ENCODE assay signal across 8 cellular contexts in genomic region chr7:76397409-76398183, GRCh38. TPM values are rescaled to one million over a fixed set of nuclear protein-coding genes. Genes with fewer than 3 reads are reported as not detected.
DNase-seq lines count a peak whose midpoint lies in the region; ATAC-seq, FAIRE-seq and TF ChIP-seq lines count a peak whose summit lies in the region.

No MANE protein-coding gene starts in this region.

- H3K27me3 Mint-ChIP-seq in CD4-positive, CD25-positive, alpha-beta regulatory T cell = peaks cover 6% of the 10 kb centered on the region

- H3K27ac Mint-ChIP-seq in CD4-positive, CD25-positive, alpha-beta regulatory T cell = peak overlapping the region in 1 of 3 donors; percentile 65

- H3K4me3 Mint-ChIP-seq in CD4-positive, CD25-positive, alpha-beta regulatory T cell = peak overlapping the region; percentile 74 to 86 (median 78)

- TF ChIP-seq POLR2A in tibial nerve (IDR thresholded peaks at IDR 0.05) = no peak

- no peak overlapping the region for H3K27ac ChIP-seq in CD4-positive, CD25-positive, alpha-beta regulatory T cell (ENCODE audit: insufficient read depth, low read length, poor library complexity, severe bottlenecking)
- H3K27ac ChIP-seq in trophoblast cell (ENCODE audit: low read depth, low read length) (no peak overlapping the region), tibial nerve (peak overlapping the region in 3 of 4 donors; percentile 3 to 42 (median 26))

- H3K4me2 ChIP-seq in trophoblast cell (ENCODE audit: low read length) = peak overlapping the region; percentile 40

- WGBS in trophoblast cell (ENCODE audit: extremely low coverage, insufficient coverage, insufficient read length) = no CpG with 5 or more reads among the region's 45 CpGs
- 29 to 57% methylated on average over 10 to 13 of the region's 45 CpGs for WGBS in tibial nerve, 2 donors

- peaks cover 24% of the 10 kb centered on the region for H3K4me1 ChIP-seq in CD4-positive, CD25-positive, alpha-beta regulatory T cell (ENCODE audit: control insufficient read depth, insufficient read depth, low read length, poor library complexity, severe bottlenecking)
- H3K4me1 ChIP-seq in trophoblast cell (ENCODE audit: control insufficient read depth in 1 of 2, insufficient read depth in 2 of 2, low read length in 2 of 2) = peaks cover 3 to 8% of the 10 kb centered on the region in 2 experiments
- H3K4me1 ChIP-seq in tibial nerve = peaks cover 0 to 25% (median 10%) of the 10 kb centered on the region in 4 donors

- no peak overlapping the region for H3K18ac ChIP-seq in trophoblast cell (ENCODE audit: low read length)

- no peak for FAIRE-seq in frontal cortex (lab: Jason Lieb, UNC)

- no peaks in the 10 kb centered on the region for H3K36me3 ChIP-seq in CD4-positive, CD25-positive, alpha-beta regulatory T cell (ENCODE audit: control insufficient read depth, insufficient read depth, low read length)
- no peaks in the 10 kb centered on the region for H3K36me3 ChIP-seq in trophoblast cell (ENCODE audit: control insufficient read depth in 1 of 2, insufficient read depth in 2 of 2, low read length in 2 of 2)
- H3K36me3 ChIP-seq in tibial nerve = no peaks in the 10 kb centered on the region

- ATAC-seq in CD4-positive, CD25-positive, alpha-beta regulatory T cell (ENCODE audit: low read depth in 2 of 2) = peak; percentile 40 to 44
- ATAC-seq in HG02678 (IDR thresholded peaks at IDR 0.05; ENCODE audit: unreplicated experiment) (peak; percentile 30), GM19395 (IDR thresholded peaks at IDR 0.05; ENCODE audit: unreplicated experiment) (no peak)

- peak in 1 of 2 donors; percentile 23 for TF ChIP-seq EP300 in tibial nerve (IDR thresholded peaks at IDR 0.05)

- H3K79me1 ChIP-seq in trophoblast cell (ENCODE audit: low read length) = peaks cover 9% of the 10 kb centered on the region

- no peak overlapping the region for H2BK5ac ChIP-seq in trophoblast cell (ENCODE audit: low read depth, low read length, poor library complexity)

- H3K14ac ChIP-seq in trophoblast cell (ENCODE audit: low read length) = no peak overlapping the region

- H3K4me1 Mint-ChIP-seq in CD4-positive, CD25-positive, alpha-beta regulatory T cell = peaks cover 2 to 23% (median 7%) of the 10 kb centered on the region in 4 donors

- no peak overlapping the region for H4K91ac ChIP-seq in trophoblast cell (ENCODE audit: low read depth, low read length)

- no peak for TF ChIP-seq CTCF in tibial nerve (IDR thresholded peaks at IDR 0.05)

- H2BK12ac ChIP-seq in trophoblast cell (ENCODE audit: low read length) = no peak overlapping the region

- no peak overlapping the region for H3K23ac ChIP-seq in trophoblast cell (ENCODE audit: low read length)

- H3K4me3 ChIP-seq in CD4-positive, CD25-positive, alpha-beta regulatory T cell (ENCODE audit: low read depth, low read length) = peak overlapping the region; percentile 52
- no peak overlapping the region for H3K4me3 ChIP-seq in trophoblast cell (ENCODE audit: low read depth, low read length)
- H3K4me3 ChIP-seq in tibial nerve = peak overlapping the region; percentile 37 to 52 (median 48)

- H4K8ac ChIP-seq in trophoblast cell (ENCODE audit: low read depth, low read length) = no peak overlapping the region

- no peaks in the 10 kb centered on the region for H3K36me3 Mint-ChIP-seq in CD4-positive, CD25-positive, alpha-beta regulatory T cell

- H3K9me3 Mint-ChIP-seq in CD4-positive, CD25-positive, alpha-beta regulatory T cell = no peaks in the 10 kb centered on the region

- peak; percentile 69 to 83 (median 71) for DNase-seq in CD4-positive, CD25-positive, alpha-beta regulatory T cell
- DNase-seq in RPMI8226 (peak; percentile 84), frontal cortex (ENCODE audit: low spot score in 2 of 2) (peak; percentile 73 to 82), trophoblast cell (peak; percentile 63 to 83), tibial nerve (ENCODE audit: low spot score in 2 of 2) (peak; percentile 52 to 69)
- DNase-seq in activated effector memory CD4-positive, alpha-beta T cell treated with Interleukin-2 at 50 U/mL for 16 hours = peak; percentile 74

- no peak overlapping the region for H2AK5ac ChIP-seq in trophoblast cell (ENCODE audit: low read length)

- H3K79me2 ChIP-seq in trophoblast cell (ENCODE audit: control insufficient read depth, insufficient read depth, low read length, poor library complexity) = peaks cover 3% of the 10 kb centered on the region

- H3K4ac ChIP-seq in trophoblast cell (ENCODE audit: low read depth, low read length) = no peak overlapping the region

- peak overlapping the region; percentile 0 for H2AFZ ChIP-seq in trophoblast cell (ENCODE audit: insufficient read depth, low read length, poor library complexity)

- H2BK120ac ChIP-seq in trophoblast cell (ENCODE audit: insufficient read depth, low read length, poor library complexity) = no peak overlapping the region

- no peak overlapping the region for H4K12ac ChIP-seq in trophoblast cell (ENCODE audit: low read depth, low read length)

- no peak overlapping the region for H3K9ac ChIP-seq in trophoblast cell (ENCODE audit: low read length)

- H3K9me3 ChIP-seq in CD4-positive, CD25-positive, alpha-beta regulatory T cell (ENCODE audit: control insufficient read depth in 2 of 2, low read length in 2 of 2) = no peaks in the 10 kb centered on the region
- H3K9me3 ChIP-seq in trophoblast cell (ENCODE audit: insufficient read depth, low read depth, low read length) (no peaks in the 10 kb centered on the region), tibial nerve (no peaks in the 10 kb centered on the region)

- no peaks in the 10 kb centered on the region for H3K27me3 ChIP-seq in CD4-positive, CD25-positive, alpha-beta regulatory T cell (ENCODE audit: control insufficient read depth, insufficient read depth, low read length)
- H3K27me3 ChIP-seq in trophoblast cell (ENCODE audit: insufficient read depth, low read length) (no peaks in the 10 kb centered on the region), tibial nerve (no peaks in the 10 kb centered on the region)

RNA-seq across cellular contexts. Expression of gene SSC4D, which starts 11.9 kb away (rescaled TPM):
- not detected for total RNA-seq in CD4-positive, CD25-positive, alpha-beta regulatory T cell
- polyA plus RNA-seq in CD4-positive, CD25-positive, alpha-beta regulatory T cell = under 1 TPM in 2 of 4 donors, not detected in 2; 0.25 to 0.65 TPM
- total RNA-seq in frontal cortex (1.6 TPM), tibial nerve (under 1 TPM in 1 of 4 donors, not detected in 3; 0.84 TPM)
- 7.1 and 7.7 TPM in 2 replicates for polyA plus RNA-seq in trophoblast cell (2013)

RNA-seq across cellular contexts. Expression of gene ZP3, which starts 27.2 kb away (rescaled TPM):
- total RNA-seq in CD4-positive, CD25-positive, alpha-beta regulatory T cell = 2.2 TPM
- 1 to 10 TPM; 1.6 to 4.4 (median 2.9) TPM for polyA plus RNA-seq in CD4-positive, CD25-positive, alpha-beta regulatory T cell
- 1.2 TPM for total RNA-seq in frontal cortex
- polyA plus RNA-seq in trophoblast cell (2013) = 3.3 and 4.2 TPM in 2 replicates
- total RNA-seq in tibial nerve = 10 to 100 TPM in 1 of 4 donors, 1 to 10 TPM in 2, not detected in 1; 1.2 to 19.4 (median 2.4) TPM

RNA-seq across cellular contexts. Expression of gene YWHAG, which starts 38.8 kb away (rescaled TPM):
- total RNA-seq in CD4-positive, CD25-positive, alpha-beta regulatory T cell = 36.6 TPM
- 1 to 10 TPM; 1.7 to 2.7 (median 2.0) TPM for polyA plus RNA-seq in CD4-positive, CD25-positive, alpha-beta regulatory T cell
- total RNA-seq in frontal cortex (404 TPM), tibial nerve (10 to 100 TPM; 54.9 to 96.6 (median 81.7) TPM)
- polyA plus RNA-seq in trophoblast cell (2013) = 95.3 and 99.5 TPM in 2 replicates

Comparison
In these comparisons a context has a peak if more than half of its experiments do, and no peak if none do; other contexts are left out.
1. H3K27ac ChIP-seq: peak in tibial nerve (3 of 4); none in CD4-positive, CD25-positive, alpha-beta regulatory T cell (single experiment) and trophoblast cell (single experiment).
2. Peak in every context shown above with its lines, with median percentiles within 50 percentile points of each other: DNase-seq.